In genomic region chr15:98745179-98745578, GRCh38 we compare ENCODE assay signal across 1 cellular context.
TF ChIP-seq lines count a peak whose summit lies in the region.

No MANE protein-coding gene starts in this region.

TF ChIP-seq in GM23338, 12 proteins besides CTCF, POLR2A, EP300 and RAD21 (continued from another document):
- no peak for TF ChIP-seq ZNF462 (CRISPR knock-in tag; IDR thresholded peaks at IDR 0.05)
TF ChIP-seq in GM23338: peak in this region for 0.
